ENCODE assay signal across 32 cellular contexts in the genomic region with DNA sequence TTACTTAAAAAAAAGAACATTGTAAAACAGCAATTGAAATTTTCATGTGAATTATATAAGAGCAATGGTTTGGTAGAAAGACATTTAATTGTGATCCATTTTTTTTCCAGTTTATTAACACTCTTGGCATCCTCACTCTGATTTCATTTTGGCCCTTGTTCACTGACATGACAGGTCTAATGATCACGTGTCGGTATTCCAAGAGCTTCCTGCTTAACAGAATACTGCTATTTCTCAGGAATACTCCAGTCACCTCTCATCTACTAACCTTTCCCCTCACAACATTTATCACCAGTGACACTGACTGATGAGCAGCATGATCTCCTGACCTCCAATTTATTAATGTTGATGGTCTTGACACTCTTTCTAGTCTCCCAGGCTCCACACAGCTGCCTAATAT.
"Had no signal": no experiment of that assay in that cellular context is flagged by ENCODE, and none has a peak within 500 bp of the region (broad histone marks: within the 10 kb centered on the region; RNA-seq: fewer than 3 reads in every experiment).

No MANE protein-coding gene starts in this region.

- H3K27me3 Mint-ChIP-seq: activated B cell treated with CpG ODN at 0.5 μM for 24 hours; activated CD4-positive, alpha-beta memory T cell treated with anti-CD3 and anti-CD28 coated beads, Interleukin-2, amount 10 ng/mL, durations not matched to agents 7 days and 5 days; activated CD4-positive, alpha-beta T cell treated with anti-CD3 and anti-CD28 coated beads, Interleukin-2, amount 10 ng/mL, durations not matched to agents 7 days and 5 days; activated CD8-positive, alpha-beta memory T cell treated with anti-CD3 and anti-CD28 coated beads, Interleukin-2, amount 10 ng/mL, durations not matched to agents 7 days and 5 days; activated naive CD4-positive, alpha-beta T cell treated with anti-CD3 and anti-CD28 coated beads, Interleukin-2, amount 10 ng/mL, durations not matched to agents 7 days and 5 days; activated naive CD4-positive, alpha-beta T cell treated with anti-CD3 and anti-CD28 coated beads, Interleukin-2, amount 50 U/mL, for 24 hours; activated naive CD8-positive, alpha-beta T cell; activated naive CD8-positive, alpha-beta T cell treated with anti-CD3 and anti-CD28 coated beads, Interleukin-2, amount 10 ng/mL, durations not matched to agents 7 days and 5 days; activated naive CD8-positive, alpha-beta T cell treated with anti-CD3 and anti-CD28 coated beads, Interleukin-2, amount 50 U/mL, for 24 hours; activated T-cell treated with anti-CD3 and anti-CD28 coated beads, Interleukin-2, amount 50 U/mL, for 24 hours; central memory CD8-positive, alpha-beta T cell had no signal

- H3K4me3 Mint-ChIP-seq: activated B cell treated with CpG ODN at 0.5 μM for 24 hours; activated CD4-positive, alpha-beta memory T cell treated with anti-CD3 and anti-CD28 coated beads, Interleukin-2, amount 10 ng/mL, durations not matched to agents 7 days and 5 days; activated CD4-positive, alpha-beta T cell treated with anti-CD3 and anti-CD28 coated beads, Interleukin-2, amount 10 ng/mL, durations not matched to agents 7 days and 5 days; activated CD8-positive, alpha-beta memory T cell treated with anti-CD3 and anti-CD28 coated beads, Interleukin-2, amount 10 ng/mL, durations not matched to agents 7 days and 5 days; activated CD8-positive, alpha-beta T cell treated with anti-CD3 and anti-CD28 coated beads, Interleukin-2, amount 10 ng/mL, durations not matched to agents 7 days and 5 days; activated naive CD4-positive, alpha-beta T cell treated with anti-CD3 and anti-CD28 coated beads, Interleukin-2, amount 10 ng/mL, durations not matched to agents 7 days and 5 days; activated naive CD4-positive, alpha-beta T cell treated with anti-CD3 and anti-CD28 coated beads, Interleukin-2, amount 50 U/mL, for 24 hours; activated naive CD8-positive, alpha-beta T cell; activated naive CD8-positive, alpha-beta T cell treated with anti-CD3 and anti-CD28 coated beads, Interleukin-2, amount 10 ng/mL, durations not matched to agents 7 days and 5 days; activated naive CD8-positive, alpha-beta T cell treated with anti-CD3 and anti-CD28 coated beads, Interleukin-2, amount 50 U/mL, for 24 hours; activated T-cell treated with anti-CD3 and anti-CD28 coated beads, Interleukin-2, amount 50 U/mL, for 24 hours; central memory CD8-positive, alpha-beta T cell; T-helper 1 cell treated with Interleukin-12 subunit alpha and Interleukin-12 subunit beta and Interleukin-4 antibody, amounts not matched to agents 30 μg/mL and 1 μg/mL, for 36 hours; T-helper 2 cell treated with Interferon-gamma antibody and Interleukin-4, amounts not matched to agents 5 μg/mL and 100 μg/mL, for 36 hours had no signal

- H3K4me1 Mint-ChIP-seq: activated B cell treated with CpG ODN at 0.5 μM for 24 hours; activated CD4-positive, alpha-beta memory T cell treated with anti-CD3 and anti-CD28 coated beads, Interleukin-2, amount 10 ng/mL, durations not matched to agents 7 days and 5 days; activated CD4-positive, alpha-beta T cell treated with anti-CD3 and anti-CD28 coated beads, Interleukin-2, amount 10 ng/mL, durations not matched to agents 7 days and 5 days; activated CD8-positive, alpha-beta memory T cell treated with anti-CD3 and anti-CD28 coated beads, Interleukin-2, amount 10 ng/mL, durations not matched to agents 7 days and 5 days; activated naive CD4-positive, alpha-beta T cell treated with anti-CD3 and anti-CD28 coated beads, Interleukin-2, amount 10 ng/mL, durations not matched to agents 7 days and 5 days; activated naive CD4-positive, alpha-beta T cell treated with anti-CD3 and anti-CD28 coated beads, Interleukin-2, amount 50 U/mL, for 24 hours; activated naive CD8-positive, alpha-beta T cell treated with anti-CD3 and anti-CD28 coated beads, Interleukin-2, amount 10 ng/mL, durations not matched to agents 7 days and 5 days; activated naive CD8-positive, alpha-beta T cell treated with anti-CD3 and anti-CD28 coated beads, Interleukin-2, amount 50 U/mL, for 24 hours; brain; central memory CD8-positive, alpha-beta T cell had no signal

- H3K27ac Mint-ChIP-seq: activated B cell treated with CpG ODN at 0.5 μM for 24 hours; activated CD4-positive, alpha-beta memory T cell treated with anti-CD3 and anti-CD28 coated beads, Interleukin-2, amount 10 ng/mL, durations not matched to agents 7 days and 5 days; activated CD4-positive, alpha-beta T cell treated with anti-CD3 and anti-CD28 coated beads, Interleukin-2, amount 10 ng/mL, durations not matched to agents 7 days and 5 days; activated CD8-positive, alpha-beta memory T cell treated with anti-CD3 and anti-CD28 coated beads, Interleukin-2, amount 10 ng/mL, durations not matched to agents 7 days and 5 days; activated CD8-positive, alpha-beta T cell treated with anti-CD3 and anti-CD28 coated beads, Interleukin-2, amount 10 ng/mL, durations not matched to agents 7 days and 5 days; activated naive CD4-positive, alpha-beta T cell treated with anti-CD3 and anti-CD28 coated beads, Interleukin-2, amount 10 ng/mL, durations not matched to agents 7 days and 5 days; activated naive CD4-positive, alpha-beta T cell treated with anti-CD3 and anti-CD28 coated beads, Interleukin-2, amount 50 U/mL, for 24 hours; activated naive CD8-positive, alpha-beta T cell; activated naive CD8-positive, alpha-beta T cell treated with anti-CD3 and anti-CD28 coated beads, Interleukin-2, amount 10 ng/mL, durations not matched to agents 7 days and 5 days; activated naive CD8-positive, alpha-beta T cell treated with anti-CD3 and anti-CD28 coated beads, Interleukin-2, amount 50 U/mL, for 24 hours; activated T-cell treated with anti-CD3 and anti-CD28 coated beads, Interleukin-2, amount 50 U/mL, for 24 hours; activated T-helper 2 cell treated with anti-CD3 and anti-CD28 coated beads, Interferon-gamma antibody, Interleukin-2, Interleukin-4, amounts not matched to agents 10 μg/mL and 5 μg/mL and 100 μg/mL, durations not matched to agents 14 hours and 24 hours and 36 hours; T-helper 1 cell treated with Interleukin-12 subunit alpha and Interleukin-12 subunit beta and Interleukin-4 antibody, amounts not matched to agents 30 μg/mL and 1 μg/mL, for 36 hours; T-helper 2 cell treated with Interferon-gamma antibody and Interleukin-4, amounts not matched to agents 5 μg/mL and 100 μg/mL, for 36 hours had no signal

- H3K9me3 Mint-ChIP-seq: brain had no signal

- ATAC-seq: activated CD8-positive, alpha-beta memory T cell treated with anti-CD3 and anti-CD28 coated beads, Interleukin-2, amount 10 ng/mL, durations not matched to agents 7 days and 5 days; activated CD8-positive, alpha-beta T cell treated with anti-CD3 and anti-CD28 coated beads, Interleukin-2, amount 10 ng/mL, durations not matched to agents 7 days and 5 days; activated naive CD8-positive, alpha-beta T cell treated with anti-CD3 and anti-CD28 coated beads, Interleukin-2, amount 50 U/mL, for 24 hours had no signal

- DNase-seq: activated B cell treated with CpG ODN at 0.5 μM for 24 hours; activated CD4-positive, alpha-beta memory T cell treated with anti-CD3 and anti-CD28 coated beads, Interleukin-2, amount 10 ng/mL, durations not matched to agents 7 days and 5 days; activated CD4-positive, alpha-beta T cell treated with anti-CD3 and anti-CD28 coated beads for 48 hours; activated CD4-positive, alpha-beta T cell treated with anti-CD3 and anti-CD28 coated beads, Interleukin-2, amount 10 ng/mL, durations not matched to agents 7 days and 5 days; activated CD4-positive, alpha-beta T cell treated with anti-CD3 and anti-CD28 coated beads, Interleukin-2, amount 50 U/mL, for 48 hours; activated CD4-positive, CD25-positive, alpha-beta regulatory T cell treated with anti-CD3 and anti-CD28 coated beads, Interleukin-2, amount 50 U/mL, for 72 hours; activated CD8-positive, alpha-beta memory T cell treated with anti-CD3 and anti-CD28 coated beads for 24 hours; activated CD8-positive, alpha-beta memory T cell treated with anti-CD3 and anti-CD28 coated beads, Interleukin-2, amount 10 ng/mL, durations not matched to agents 7 days and 5 days; activated CD8-positive, alpha-beta memory T cell treated with anti-CD3 and anti-CD28 coated beads, Interleukin-2, amount 50 U/mL, for 48 hours; activated CD8-positive, alpha-beta T cell treated with anti-CD3 and anti-CD28 coated beads, Interleukin-2, amount 10 ng/mL, durations not matched to agents 7 days and 5 days; activated effector memory CD4-positive, alpha-beta T cell treated with Interleukin-2 at 50 U/mL for 16 hours; activated gamma-delta T cell; activated naive CD4-positive, alpha-beta T cell treated with anti-CD3 and anti-CD28 coated beads, Interleukin-2, amount 10 ng/mL, durations not matched to agents 7 days and 5 days; activated naive CD4-positive, alpha-beta T cell treated with Interleukin-2 at 50 U/mL for 16 hours; activated naive CD8-positive, alpha-beta T cell treated with anti-CD3 and anti-CD28 coated beads, Interleukin-2, amount 10 ng/mL, durations not matched to agents 7 days and 5 days; activated naive CD8-positive, alpha-beta T cell treated with anti-CD3 and anti-CD28 coated beads, Interleukin-2, amount 50 U/mL, for 24 hours; activated T-cell treated with anti-CD3 and anti-CD28 coated beads, Interleukin-2, amount 50 U/mL, for 24 hours; activated T-cell treated with anti-CD3 and anti-CD28 coated beads, Interleukin-2, amount 50 U/mL, for 48 hours; amygdala; anterior cingulate cortex; caudate nucleus; cerebellar nuclear complex; T-helper 1 cell; T-helper 2 cell; T-helper 9 cell had no signal

- H3K36me3 Mint-ChIP-seq: activated CD8-positive, alpha-beta memory T cell treated with anti-CD3 and anti-CD28 coated beads, Interleukin-2, amount 10 ng/mL, durations not matched to agents 7 days and 5 days; activated naive CD4-positive, alpha-beta T cell treated with anti-CD3 and anti-CD28 coated beads, Interleukin-2, amount 10 ng/mL, durations not matched to agents 7 days and 5 days; activated naive CD4-positive, alpha-beta T cell treated with anti-CD3 and anti-CD28 coated beads, Interleukin-2, amount 50 U/mL, for 24 hours; activated naive CD8-positive, alpha-beta T cell; activated naive CD8-positive, alpha-beta T cell treated with anti-CD3 and anti-CD28 coated beads, Interleukin-2, amount 10 ng/mL, durations not matched to agents 7 days and 5 days; brain had no signal
